9 cellular contexts compared by ENCODE assay signal in genomic region chr10:59908808-59909143, GRCh38. TPM values are rescaled to one million over a fixed set of nuclear protein-coding genes. Genes with fewer than 3 reads are reported as not detected.
A peak's percentile ranks its signal among the peaks of the same experiment; 100 is the strongest.
DNase-seq lines count a peak whose midpoint lies in the region; ATAC-seq and TF ChIP-seq lines count a peak whose summit lies in the region.
"Had no signal": no experiment of that assay in that cellular context is flagged by ENCODE, and none has a peak within 500 bp of the region (broad histone marks: within the 10 kb centered on the region; RNA-seq: fewer than 3 reads in every experiment).

No MANE protein-coding gene starts in this region.

- peak overlapping the region; percentile 99 for H3K4me3 Mint-ChIP-seq in GM23338

- no peak overlapping the region for H2AFZ ChIP-seq in GM23338

- peaks cover 10% of the 10 kb centered on the region; the same call in 1 of the 2 replicates for H4K20me1 ChIP-seq in GM23338 (replicated peaks; ENCODE audit: insufficient read depth)

- peak overlapping the region in 2 of 3 donors; percentile 60 to 73 for H3K9ac ChIP-seq in skeletal muscle tissue (ENCODE audit: low read depth in 1 of 3, low read length in 3 of 3)

- H3K27ac Mint-ChIP-seq in GM23338, result peak overlapping the region; percentile 99

- peak overlapping the region; percentile 29 for H3K4me2 ChIP-seq in GM23338

- peak overlapping the region; percentile 59 for H3K27ac ChIP-seq in GM23338 (ENCODE audit: low read depth)
- peak overlapping the region; percentile 97 for H3K27ac ChIP-seq in VCaP
- peak overlapping the region; percentile 83 for H3K27ac ChIP-seq in skeletal muscle tissue (ENCODE audit: low read depth, low read length)

- peaks cover 13% of the 10 kb centered on the region for H3K9me3 Mint-ChIP-seq in GM23338

- no peaks in the 10 kb centered on the region for H3K36me3 ChIP-seq in GM23338 (ENCODE audit: insufficient read depth)
- no peaks in the 10 kb centered on the region for H3K36me3 ChIP-seq in skeletal muscle tissue (ENCODE audit: control insufficient read depth in 3 of 3, insufficient read depth in 3 of 3, low read length in 3 of 3)

- H3K79me2 ChIP-seq in GM23338 (replicated peaks; ENCODE audit: insufficient read depth), result peaks cover 23% of the 10 kb centered on the region

- peaks cover 2% of the 10 kb centered on the region for H3K27me3 Mint-ChIP-seq in GM23338 (ENCODE audit: insufficient read depth, low read depth, poor library complexity)

- H3K4me1 ChIP-seq in GM23338 (ENCODE audit: insufficient read depth), result peaks cover 22% of the 10 kb centered on the region
- peaks cover 12 to 24% (median 17%) of the 10 kb centered on the region in 3 donors for H3K4me1 ChIP-seq in skeletal muscle tissue (ENCODE audit: control insufficient read depth in 3 of 3, insufficient read depth in 3 of 3, low read length in 3 of 3)

- H3K27me3 ChIP-seq in GM23338 (ENCODE audit: insufficient read depth) (no peaks in the 10 kb centered on the region), skeletal muscle tissue (ENCODE audit: control insufficient read depth in 3 of 3, insufficient read depth in 3 of 3, low read length in 3 of 3) (no peaks in the 10 kb centered on the region)

- H3K36me3 Mint-ChIP-seq in GM23338 (ENCODE audit: low read depth), result peaks cover 15% of the 10 kb centered on the region

- no peak for ATAC-seq in GM23338
- ATAC-seq in HG03139 (IDR thresholded peaks at IDR 0.05; ENCODE audit: unreplicated experiment), result no peak

- H3K4me3 ChIP-seq in GM23338 (peak overlapping the region; percentile 77), foreskin fibroblast (ENCODE audit: low read depth in 1 of 2, low read length in 2 of 2) (peak overlapping the region; percentile 92 to 94), skeletal muscle tissue (ENCODE audit: low read length in 3 of 3) (peak overlapping the region; percentile 60 to 76 (median 60))

- H3K9me2 ChIP-seq in GM23338 (ENCODE audit: insufficient read depth), result no peaks in the 10 kb centered on the region

- no peaks in the 10 kb centered on the region for H3K9me3 ChIP-seq in skeletal muscle tissue (ENCODE audit: control insufficient read depth in 3 of 3, low read length in 3 of 3)

- no peak for DNase-seq in GM23338 (ENCODE audit: low spot score)
- DNase-seq in foreskin fibroblast, result peak; percentile 6 to 21
- DNase-seq in ACHN, result no peak
- DNase-seq in SIG-M5 treated with dmso at 0.1 percent for 504 hours (lab: John Stamatoyannopoulos, UW; ENCODE audit: unreplicated experiment), result no peak
- no peak for DNase-seq in activated effector memory CD4-positive, alpha-beta T cell treated with anti-CD3 and anti-CD28 coated beads, Interleukin-2, amount 50 U/mL, for 16 hours
- DNase-seq: NCI-H1417 treated with DMSO at 0.1 percent for 48 hours had no signal

- H3K4me1 Mint-ChIP-seq in GM23338, result peaks cover 31% of the 10 kb centered on the region

- H3F3A ChIP-seq in GM23338 (replicated peaks; ENCODE audit: low read depth), result no peaks in the 10 kb centered on the region

- in situ Hi-C loops in ACHN (cut with HindIII; ENCODE audit: low pct_ligation_motif_present, low pct_unique_long_range_greater_than_20kb, low sequenced_read_pairs), result no loop called here

- TF ChIP-seq CTCF in GM23338 (conservative IDR thresholded peaks at IDR 0.05; ENCODE audit: low read depth in 2 of 2) (no peak), VCaP (conservative IDR thresholded peaks at IDR 0.05) (no peak), foreskin fibroblast (IDR thresholded peaks at IDR 0.05; ENCODE audit: low read depth, low read length) (no peak)

TF ChIP-seq in GM23338, 12 proteins besides CTCF, POLR2A, EP300 and RAD21 (continues in another document):
- TF ChIP-seq NANOG (IDR thresholded peaks at IDR 0.05; ENCODE audit: borderline replicate concordance) (no peak), JUNB (IDR thresholded peaks at IDR 0.05; ENCODE audit: unreplicated experiment) (no peak), ZNF462 (CRISPR knock-in tag; IDR thresholded peaks at IDR 0.05) (no peak), ZNF331 (CRISPR knock-in tag; IDR thresholded peaks at IDR 0.05; ENCODE audit: low read depth) (no peak)
- TF ChIP-seq, protein P1, sequence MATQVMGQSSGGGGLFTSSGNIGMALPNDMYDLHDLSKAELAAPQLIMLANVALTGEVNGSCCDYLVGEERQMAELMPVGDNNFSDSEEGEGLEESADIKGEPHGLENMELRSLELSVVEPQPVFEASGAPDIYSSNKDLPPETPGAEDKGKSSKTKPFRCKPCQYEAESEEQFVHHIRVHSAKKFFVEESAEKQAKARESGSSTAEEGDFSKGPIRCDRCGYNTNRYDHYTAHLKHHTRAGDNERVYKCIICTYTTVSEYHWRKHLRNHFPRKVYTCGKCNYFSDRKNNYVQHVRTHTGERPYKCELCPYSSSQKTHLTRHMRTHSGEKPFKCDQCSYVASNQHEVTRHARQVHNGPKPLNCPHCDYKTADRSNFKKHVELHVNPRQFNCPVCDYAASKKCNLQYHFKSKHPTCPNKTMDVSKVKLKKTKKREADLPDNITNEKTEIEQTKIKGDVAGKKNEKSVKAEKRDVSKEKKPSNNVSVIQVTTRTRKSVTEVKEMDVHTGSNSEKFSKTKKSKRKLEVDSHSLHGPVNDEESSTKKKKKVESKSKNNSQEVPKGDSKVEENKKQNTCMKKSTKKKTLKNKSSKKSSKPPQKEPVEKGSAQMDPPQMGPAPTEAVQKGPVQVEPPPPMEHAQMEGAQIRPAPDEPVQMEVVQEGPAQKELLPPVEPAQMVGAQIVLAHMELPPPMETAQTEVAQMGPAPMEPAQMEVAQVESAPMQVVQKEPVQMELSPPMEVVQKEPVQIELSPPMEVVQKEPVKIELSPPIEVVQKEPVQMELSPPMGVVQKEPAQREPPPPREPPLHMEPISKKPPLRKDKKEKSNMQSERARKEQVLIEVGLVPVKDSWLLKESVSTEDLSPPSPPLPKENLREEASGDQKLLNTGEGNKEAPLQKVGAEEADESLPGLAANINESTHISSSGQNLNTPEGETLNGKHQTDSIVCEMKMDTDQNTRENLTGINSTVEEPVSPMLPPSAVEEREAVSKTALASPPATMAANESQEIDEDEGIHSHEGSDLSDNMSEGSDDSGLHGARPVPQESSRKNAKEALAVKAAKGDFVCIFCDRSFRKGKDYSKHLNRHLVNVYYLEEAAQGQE (IDR thresholded peaks at IDR 0.05; ENCODE audit: unreplicated experiment), result no peak

RNA-seq across cellular contexts. Expression of gene CCDC6, which starts 2.4 kb away (rescaled TPM):
- total RNA-seq in GM23338 (2014; rRNA removed; shearing (Covaris generic)), result 66.9 and 69.4 TPM in 2 replicates
- 32.1 and 32.5 TPM in 2 replicates for polyA plus RNA-seq in GM23338 (2016; fragmentation: Nextera tagmentation; extraction: Ambion mirVana)
- total RNA-seq in skeletal muscle tissue, result 24.5 TPM

Comparison
In these comparisons a context has a peak if more than half of its experiments do, and no peak if none do; other contexts are left out.
1. DNase-seq: peak in foreskin fibroblast (2 of 2); none in GM23338 (single experiment), ACHN (single experiment), SIG-M5 treated with dmso at 0.1 percent for 504 hours (single experiment) and activated effector memory CD4-positive, alpha-beta T cell treated with anti-CD3 and anti-CD28 coated beads, Interleukin-2, amount 50 U/mL, for 16 hours (single experiment).
2. Peak in every context shown above with its lines, with median percentiles within 50 percentile points of each other: H3K27ac ChIP-seq and H3K4me3 ChIP-seq.